In genomic region chr1:57886376-57886775, GRCh38 we compare ENCODE assay signal across 35 cellular contexts.
"Had no signal": no experiment of that assay in that cellular context is flagged by ENCODE, and none has a peak within 500 bp of the region (broad histone marks: within the 10 kb centered on the region; RNA-seq: fewer than 3 reads in every experiment).

No MANE protein-coding gene starts in this region.

- H3K27me3 ChIP-seq: MG63 had no signal

- H3K4me3 ChIP-seq: MG63 had no signal

- H3K36me3 ChIP-seq: MG63 had no signal

- H3K9me3 ChIP-seq: MG63 had no signal

- DNase-seq: Karpas-422, Kasumi-1, MG63, MM.1S, MV-4-11, NCI-H1048, NCI-H1092, NCI-H1092 treated with DMSO at 0.1 percent for 48 hours, NCI-H1105, NCI-H1105 treated with DMSO at 0.1 percent for 48 hours, NCI-H1417, NCI-H1417 treated with DMSO at 0.1 percent for 48 hours, NCI-H1436, NCI-H1436 treated with DMSO at 0.1 percent for 48 hours, NCI-H146, NCI-H1694, NCI-H1694 treated with DMSO at 0.1 percent for 48 hours, NCI-H187, NCI-H187 treated with DMSO at 0.1 percent for 48 hours, NCI-H1930, NCI-H2029, NCI-H2029 treated with DMSO at 0.1 percent for 48 hours, NCI-H2081, NCI-H2081 treated with DMSO at 0.1 percent for 48 hours, NCI-H2107, NCI-H2171, NCI-H2171 treated with DMSO at 0.1 percent for 48 hours, NCI-H2227 treated with DMSO at 0.1 percent for 48 hours, NCI-H226, NCI-H345, NCI-H446, NCI-H446 treated with DMSO at 0.1 percent for 48 hours, NCI-H510A, NCI-H510A treated with DMSO at 0.1 percent for 48 hours, NCI-H524 had no signal
